In genomic region chr1:54546651-54547348, GRCh38 we compare ENCODE assay signal across 1 cellular context.
TF ChIP-seq lines count a peak whose summit lies in the region.

No MANE protein-coding gene starts in this region.

TF ChIP-seq in K562, 482 proteins besides CTCF, POLR2A, EP300 and RAD21:
- TF ChIP-seq, protein P1, sequence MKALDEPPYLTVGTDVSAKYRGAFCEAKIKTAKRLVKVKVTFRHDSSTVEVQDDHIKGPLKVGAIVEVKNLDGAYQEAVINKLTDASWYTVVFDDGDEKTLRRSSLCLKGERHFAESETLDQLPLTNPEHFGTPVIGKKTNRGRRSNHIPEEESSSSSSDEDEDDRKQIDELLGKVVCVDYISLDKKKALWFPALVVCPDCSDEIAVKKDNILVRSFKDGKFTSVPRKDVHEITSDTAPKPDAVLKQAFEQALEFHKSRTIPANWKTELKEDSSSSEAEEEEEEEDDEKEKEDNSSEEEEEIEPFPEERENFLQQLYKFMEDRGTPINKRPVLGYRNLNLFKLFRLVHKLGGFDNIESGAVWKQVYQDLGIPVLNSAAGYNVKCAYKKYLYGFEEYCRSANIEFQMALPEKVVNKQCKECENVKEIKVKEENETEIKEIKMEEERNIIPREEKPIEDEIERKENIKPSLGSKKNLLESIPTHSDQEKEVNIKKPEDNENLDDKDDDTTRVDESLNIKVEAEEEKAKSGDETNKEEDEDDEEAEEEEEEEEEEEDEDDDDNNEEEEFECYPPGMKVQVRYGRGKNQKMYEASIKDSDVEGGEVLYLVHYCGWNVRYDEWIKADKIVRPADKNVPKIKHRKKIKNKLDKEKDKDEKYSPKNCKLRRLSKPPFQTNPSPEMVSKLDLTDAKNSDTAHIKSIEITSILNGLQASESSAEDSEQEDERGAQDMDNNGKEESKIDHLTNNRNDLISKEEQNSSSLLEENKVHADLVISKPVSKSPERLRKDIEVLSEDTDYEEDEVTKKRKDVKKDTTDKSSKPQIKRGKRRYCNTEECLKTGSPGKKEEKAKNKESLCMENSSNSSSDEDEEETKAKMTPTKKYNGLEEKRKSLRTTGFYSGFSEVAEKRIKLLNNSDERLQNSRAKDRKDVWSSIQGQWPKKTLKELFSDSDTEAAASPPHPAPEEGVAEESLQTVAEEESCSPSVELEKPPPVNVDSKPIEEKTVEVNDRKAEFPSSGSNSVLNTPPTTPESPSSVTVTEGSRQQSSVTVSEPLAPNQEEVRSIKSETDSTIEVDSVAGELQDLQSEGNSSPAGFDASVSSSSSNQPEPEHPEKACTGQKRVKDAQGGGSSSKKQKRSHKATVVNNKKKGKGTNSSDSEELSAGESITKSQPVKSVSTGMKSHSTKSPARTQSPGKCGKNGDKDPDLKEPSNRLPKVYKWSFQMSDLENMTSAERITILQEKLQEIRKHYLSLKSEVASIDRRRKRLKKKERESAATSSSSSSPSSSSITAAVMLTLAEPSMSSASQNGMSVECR (CRISPR knock-in tag; IDR thresholded peaks at IDR 0.05) = no peak
- TF ChIP-seq ZFX (CRISPR knock-in tag; IDR thresholded peaks at IDR 0.05) (peak; percentile 49; the same call in 1 of the 2 replicates), MAFK (IDR thresholded peaks at IDR 0.05; ENCODE audit: low read length) (no peak), NONO (IDR thresholded peaks at IDR 0.05; ENCODE audit: low read depth in 2 of 2, low read length in 1 of 2) (no peak), L3MBTL2 (IDR thresholded peaks at IDR 0.05) (peak; percentile 63), RBM17 (IDR thresholded peaks at IDR 0.05; ENCODE audit: borderline replicate concordance, low read depth, low read length) (no peak), YY1 (IDR thresholded peaks at IDR 0.05; ENCODE audit: borderline replicate concordance in 1 of 3, control insufficient read depth in 1 of 3, extremely low read depth in 1 of 3, insufficient read depth in 3 of 3, insufficient read length in 1 of 3, insufficient replicate concordance in 2 of 3, low read depth in 1 of 3, low read length in 2 of 3) (no peak), ZNF583 (CRISPR knock-in tag; IDR thresholded peaks at IDR 0.05) (no peak), CEBPB (tag; IDR thresholded peaks at IDR 0.05) (peak; percentile 69), RAD51 (IDR thresholded peaks at IDR 0.05; ENCODE audit: borderline replicate concordance, low read depth) (peak; percentile 56; the same call in 1 of the 2 replicates), ZKSCAN3 (CRISPR knock-in tag; IDR thresholded peaks at IDR 0.05) (no peak), ZNF133 (CRISPR knock-in tag; IDR thresholded peaks at IDR 0.05) (no peak), ZNF766 (CRISPR knock-in tag; conservative IDR thresholded peaks at IDR 0.05) (0 out of 2 replicates have a peak, but pooled peaks have one; percentile 34), ZFP36 (IDR thresholded peaks at IDR 0.05; ENCODE audit: low read depth, low read length, partially characterized antibody) (peak; percentile 93), ZNF445 (CRISPR knock-in tag; IDR thresholded peaks at IDR 0.05; ENCODE audit: low read depth) (no peak), ZNF436 (CRISPR knock-in tag; IDR thresholded peaks at IDR 0.05) (peak; percentile 75; the same call in 1 of the 2 replicates), KLF6 (CRISPR knock-in tag; IDR thresholded peaks at IDR 0.05; ENCODE audit: borderline replicate concordance) (peak; percentile 57; the same call in 1 of the 2 replicates), CTBP1 (IDR thresholded peaks at IDR 0.05; ENCODE audit: borderline replicate concordance) (peak; percentile 56; the same call in 1 of the 2 replicates), MGA (IDR thresholded peaks at IDR 0.05) (peak; percentile 36; the same call in 1 of the 2 replicates), ZNF197 (CRISPR knock-in tag; IDR thresholded peaks at IDR 0.05; ENCODE audit: low read depth) (no peak), ZFPM2 (CRISPR knock-in tag; IDR thresholded peaks at IDR 0.05) (no peak), TRIM28 (IDR thresholded peaks at IDR 0.05) (no peak)
- TF ChIP-seq, protein P2, sequence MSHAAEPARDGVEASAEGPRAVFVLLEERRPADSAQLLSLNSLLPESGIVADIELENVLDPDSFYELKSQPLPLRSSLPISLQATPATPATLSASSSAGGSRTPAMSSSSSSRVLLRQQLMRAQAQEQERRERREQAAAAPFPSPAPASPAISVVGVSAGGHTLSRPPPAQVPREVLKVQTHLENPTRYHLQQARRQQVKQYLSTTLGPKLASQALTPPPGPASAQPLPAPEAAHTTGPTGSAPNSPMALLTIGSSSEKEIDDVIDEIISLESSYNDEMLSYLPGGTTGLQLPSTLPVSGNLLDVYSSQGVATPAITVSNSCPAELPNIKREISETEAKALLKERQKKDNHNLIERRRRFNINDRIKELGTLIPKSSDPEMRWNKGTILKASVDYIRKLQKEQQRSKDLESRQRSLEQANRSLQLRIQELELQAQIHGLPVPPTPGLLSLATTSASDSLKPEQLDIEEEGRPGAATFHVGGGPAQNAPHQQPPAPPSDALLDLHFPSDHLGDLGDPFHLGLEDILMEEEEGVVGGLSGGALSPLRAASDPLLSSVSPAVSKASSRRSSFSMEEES (CRISPR knock-in tag; IDR thresholded peaks at IDR 0.05) = peak; percentile 63; the same call in 1 of the 2 replicates
- TF ChIP-seq, protein P3, sequence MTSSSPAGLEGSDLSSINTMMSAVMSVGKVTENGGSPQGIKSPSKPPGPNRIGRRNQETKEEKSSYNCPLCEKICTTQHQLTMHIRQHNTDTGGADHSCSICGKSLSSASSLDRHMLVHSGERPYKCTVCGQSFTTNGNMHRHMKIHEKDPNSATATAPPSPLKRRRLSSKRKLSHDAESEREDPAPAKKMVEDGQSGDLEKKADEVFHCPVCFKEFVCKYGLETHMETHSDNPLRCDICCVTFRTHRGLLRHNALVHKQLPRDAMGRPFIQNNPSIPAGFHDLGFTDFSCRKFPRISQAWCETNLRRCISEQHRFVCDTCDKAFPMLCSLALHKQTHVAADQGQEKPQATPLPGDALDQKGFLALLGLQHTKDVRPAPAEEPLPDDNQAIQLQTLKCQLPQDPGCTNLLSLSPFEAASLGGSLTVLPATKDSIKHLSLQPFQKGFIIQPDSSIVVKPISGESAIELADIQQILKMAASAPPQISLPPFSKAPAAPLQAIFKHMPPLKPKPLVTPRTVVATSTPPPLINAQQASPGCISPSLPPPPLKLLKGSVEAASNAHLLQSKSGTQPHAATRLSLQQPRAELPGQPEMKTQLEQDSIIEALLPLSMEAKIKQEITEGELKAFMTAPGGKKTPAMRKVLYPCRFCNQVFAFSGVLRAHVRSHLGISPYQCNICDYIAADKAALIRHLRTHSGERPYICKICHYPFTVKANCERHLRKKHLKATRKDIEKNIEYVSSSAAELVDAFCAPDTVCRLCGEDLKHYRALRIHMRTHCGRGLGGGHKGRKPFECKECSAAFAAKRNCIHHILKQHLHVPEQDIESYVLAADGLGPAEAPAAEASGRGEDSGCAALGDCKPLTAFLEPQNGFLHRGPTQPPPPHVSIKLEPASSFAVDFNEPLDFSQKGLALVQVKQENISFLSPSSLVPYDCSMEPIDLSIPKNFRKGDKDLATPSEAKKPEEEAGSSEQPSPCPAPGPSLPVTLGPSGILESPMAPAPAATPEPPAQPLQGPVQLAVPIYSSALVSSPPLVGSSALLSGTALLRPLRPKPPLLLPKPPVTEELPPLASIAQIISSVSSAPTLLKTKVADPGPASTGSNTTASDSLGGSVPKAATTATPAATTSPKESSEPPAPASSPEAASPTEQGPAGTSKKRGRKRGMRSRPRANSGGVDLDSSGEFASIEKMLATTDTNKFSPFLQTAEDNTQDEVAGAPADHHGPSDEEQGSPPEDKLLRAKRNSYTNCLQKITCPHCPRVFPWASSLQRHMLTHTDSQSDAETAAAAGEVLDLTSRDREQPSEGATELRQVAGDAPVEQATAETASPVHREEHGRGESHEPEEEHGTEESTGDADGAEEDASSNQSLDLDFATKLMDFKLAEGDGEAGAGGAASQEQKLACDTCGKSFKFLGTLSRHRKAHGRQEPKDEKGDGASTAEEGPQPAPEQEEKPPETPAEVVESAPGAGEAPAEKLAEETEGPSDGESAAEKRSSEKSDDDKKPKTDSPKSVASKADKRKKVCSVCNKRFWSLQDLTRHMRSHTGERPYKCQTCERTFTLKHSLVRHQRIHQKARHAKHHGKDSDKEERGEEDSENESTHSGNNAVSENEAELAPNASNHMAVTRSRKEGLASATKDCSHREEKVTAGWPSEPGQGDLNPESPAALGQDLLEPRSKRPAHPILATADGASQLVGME (CRISPR knock-in tag; IDR thresholded peaks at IDR 0.05) = peak; percentile 42; the same call in 1 of the 2 replicates
- TF ChIP-seq, protein P4, sequence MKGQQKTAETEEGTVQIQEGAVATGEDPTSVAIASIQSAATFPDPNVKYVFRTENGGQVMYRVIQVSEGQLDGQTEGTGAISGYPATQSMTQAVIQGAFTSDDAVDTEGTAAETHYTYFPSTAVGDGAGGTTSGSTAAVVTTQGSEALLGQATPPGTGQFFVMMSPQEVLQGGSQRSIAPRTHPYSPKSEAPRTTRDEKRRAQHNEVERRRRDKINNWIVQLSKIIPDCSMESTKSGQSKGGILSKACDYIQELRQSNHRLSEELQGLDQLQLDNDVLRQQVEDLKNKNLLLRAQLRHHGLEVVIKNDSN (CRISPR knock-in tag; IDR thresholded peaks at IDR 0.05) = peak; percentile 73
- TF ChIP-seq, protein P5, sequence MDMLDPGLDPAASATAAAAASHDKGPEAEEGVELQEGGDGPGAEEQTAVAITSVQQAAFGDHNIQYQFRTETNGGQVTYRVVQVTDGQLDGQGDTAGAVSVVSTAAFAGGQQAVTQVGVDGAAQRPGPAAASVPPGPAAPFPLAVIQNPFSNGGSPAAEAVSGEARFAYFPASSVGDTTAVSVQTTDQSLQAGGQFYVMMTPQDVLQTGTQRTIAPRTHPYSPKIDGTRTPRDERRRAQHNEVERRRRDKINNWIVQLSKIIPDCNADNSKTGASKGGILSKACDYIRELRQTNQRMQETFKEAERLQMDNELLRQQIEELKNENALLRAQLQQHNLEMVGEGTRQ (CRISPR knock-in tag; IDR thresholded peaks at IDR 0.05) = peak; percentile 49
